Comparison of ENCODE assay signal across 8 cellular contexts in the genomic region with DNA sequence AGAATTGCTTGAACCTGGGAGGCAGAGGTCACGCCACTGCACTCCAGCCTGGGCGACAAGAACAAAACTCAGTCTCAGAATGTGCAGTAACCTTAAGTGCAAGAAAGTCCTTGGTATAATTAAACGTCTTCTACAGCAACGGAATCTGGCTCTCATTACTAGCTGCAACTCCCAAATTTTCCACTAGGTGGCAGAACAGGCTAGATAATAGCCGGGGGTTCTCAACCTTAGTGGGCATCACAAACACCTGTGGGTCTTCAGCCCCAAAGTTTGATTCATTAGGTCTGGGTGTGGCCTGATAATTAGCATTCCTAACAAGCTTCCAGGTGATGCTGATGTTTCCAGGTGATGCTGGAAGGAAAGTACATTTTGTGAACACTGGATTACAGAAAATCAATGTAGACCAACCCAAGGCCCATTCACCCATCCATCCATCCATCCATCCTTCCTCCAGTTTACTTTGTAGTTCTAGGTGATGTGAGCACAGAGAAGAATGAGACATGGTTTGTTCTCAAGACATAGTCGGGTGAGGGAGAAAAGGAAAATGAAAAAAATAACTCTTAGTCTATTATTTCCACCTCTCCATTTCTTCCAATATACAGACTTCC. TPM values are rescaled to one million over a fixed set of nuclear protein-coding genes. Genes with fewer than 3 reads are reported as not detected.
DNase-seq lines count a peak whose midpoint lies in the region; ATAC-seq, FAIRE-seq and TF ChIP-seq lines count a peak whose summit lies in the region.

No MANE protein-coding gene starts in this region.

- no peaks in the 10 kb centered on the region for H3K9me3 ChIP-seq in WERI-Rb-1 (ENCODE audit: severe bottlenecking)
- no peaks in the 10 kb centered on the region for H3K9me3 ChIP-seq in keratinocyte (ENCODE audit: control insufficient read depth, low read depth, low read length)

- H3K27me3 ChIP-seq in WERI-Rb-1 (ENCODE audit: insufficient read depth, low read depth, severe bottlenecking) = no peaks in the 10 kb centered on the region
- no peaks in the 10 kb centered on the region for H3K27me3 ChIP-seq in keratinocyte (ENCODE audit: control insufficient read depth, extremely low read depth, insufficient read depth, low read length)

- DNase-seq in CD1c-positive myeloid dendritic cell (ENCODE audit: extremely low spot score) (peak; percentile 75), NCI-H1092 treated with DMSO at 0.1 percent for 48 hours (lab: John Stamatoyannopoulos, UW) (peak; percentile 9), WERI-Rb-1 (peak; percentile 60), T47D (ENCODE audit: low read depth in 1 of 2, low spot score in 1 of 2) (peak; percentile 62 to 78), keratinocyte (ENCODE audit: low read depth, low spot score) (peak; percentile 11)
- peak; percentile 75 to 78 for DNase-seq in stimulated activated CD4-positive, alpha-beta T cell treated with anti-CD3 and anti-CD28 coated beads, Interleukin-2, amount 100 ng/mL, for 48 hours

- H3K27ac ChIP-seq in WERI-Rb-1 = no peak overlapping the region
- H3K27ac ChIP-seq in keratinocyte (ENCODE audit: control insufficient read depth, insufficient read depth, low read length) = no peak overlapping the region

- in situ Hi-C loops in T47D (cut with HindIII; ENCODE audit: low pct_unique_long_range_greater_than_20kb, low sequenced_read_pairs) = loop anchor here (25.0 kb wide), 1 partner anchor 181 kb away; a partner anchor contains a TSS

- H3K9ac ChIP-seq in keratinocyte (ENCODE audit: control insufficient read depth, extremely low read depth, insufficient read depth, low read length) = no peak overlapping the region

- peaks cover 4% of the 10 kb centered on the region for H3K4me1 ChIP-seq in keratinocyte (ENCODE audit: control insufficient read depth, extremely low read depth, insufficient read depth, low read length)

- ATAC-seq in GM19372 (IDR thresholded peaks at IDR 0.05; ENCODE audit: low read depth, unreplicated experiment) (peak; percentile 67), GM19328 (IDR thresholded peaks at IDR 0.05; ENCODE audit: unreplicated experiment) (no peak)

- peak; percentile 56 for FAIRE-seq in keratinocyte (lab: Jason Lieb, UNC)

- H3K36me3 ChIP-seq in WERI-Rb-1 (peaks cover 21% of the 10 kb centered on the region), keratinocyte (ENCODE audit: control insufficient read depth in 2 of 2, extremely low read depth in 1 of 2, insufficient read depth in 2 of 2, low read length in 2 of 2) (peaks cover 2 to 4% of the 10 kb centered on the region in 2 experiments)

- no peaks in the 10 kb centered on the region for H3K79me2 ChIP-seq in keratinocyte (ENCODE audit: control insufficient read depth, insufficient read depth, low read length)

- dilution Hi-C loops in keratinocyte (cut with MboI; ENCODE audit: extremely low pct_ligation_motif_present, low sequenced_read_pairs) = no loop called here

- no peaks in the 10 kb centered on the region for H3K9me1 ChIP-seq in keratinocyte (ENCODE audit: control insufficient read depth, extremely low read depth, insufficient read depth, low read length)

- no peak overlapping the region for H3K4me3 ChIP-seq in WERI-Rb-1 (ENCODE audit: low read depth, low read length)
- no peak overlapping the region for H3K4me3 ChIP-seq in keratinocyte (ENCODE audit: control insufficient read depth in 2 of 3, extremely low read depth in 1 of 3, insufficient read depth in 2 of 3, low read depth in 1 of 3, low read length in 3 of 3)

- peak; percentile 75 for TF ChIP-seq CTCF in WERI-Rb-1 (IDR thresholded peaks at IDR 0.05; ENCODE audit: low read depth, low read length)
- TF ChIP-seq CTCF in keratinocyte (optimal IDR thresholded peaks at IDR 0.05 in 1 of 3, IDR thresholded peaks at IDR 0.05 in 1 of 3, conservative IDR thresholded peaks at IDR 0.05 in 1 of 3; ENCODE audit: extremely low read depth in 1 of 3, insufficient read depth in 2 of 3, low read length in 3 of 3) = peak; percentile 68 to 74 (median 71)

- no peaks in the 10 kb centered on the region for H4K20me1 ChIP-seq in keratinocyte (ENCODE audit: control insufficient read depth, extremely low read depth, insufficient read depth, low read length)

- no peak overlapping the region for H3K4me2 ChIP-seq in keratinocyte (ENCODE audit: control insufficient read depth, extremely low read depth, insufficient read depth, low read depth, low read length)

- H2AFZ ChIP-seq in keratinocyte (ENCODE audit: control insufficient read depth, low read length) = no peak overlapping the region

RNA-seq across cellular contexts. Expression of a gene that starts 37.3 kb away (rescaled TPM):
- 45.0 to 68.3 TPM (median 59.9 TPM) in 3 replicates for polyA plus RNA-seq in keratinocyte
- polyA plus RNA-seq in keratinocyte (2011; ENCODE audit: low read depth) = 23.5 TPM
- 44.1 and 58.3 TPM in 2 replicates for polyA plus RNA-seq in keratinocyte (2011; cell fraction: cytosol; rRNA removed)
- 52.7 and 57.8 TPM in 2 replicates for polyA plus RNA-seq in keratinocyte (2011; cell fraction: nucleus; rRNA removed)
- 24.2 and 41.3 TPM in 2 replicates for polyA plus RNA-seq in keratinocyte (2012; ENCODE audit: low replicate concordance)
- polyA minus RNA-seq in keratinocyte = 49.1 to 88.5 TPM (median 56.9 TPM) in 3 replicates
- polyA minus RNA-seq in keratinocyte (2011; cell fraction: cytosol; rRNA and poly(A)+ RNA removed) = 30.7 TPM
- 22.1 and 42.6 TPM in 2 replicates for polyA minus RNA-seq in keratinocyte (2011; cell fraction: nucleus; rRNA and poly(A)+ RNA removed)

RNA-seq across cellular contexts. Expression of a gene that starts 41.7 kb away (rescaled TPM):
- polyA plus RNA-seq in keratinocyte = 8.2 to 11.2 TPM (median 9.8 TPM) in 3 replicates
- 5.3 TPM for polyA plus RNA-seq in keratinocyte (2011; ENCODE audit: low read depth)
- polyA plus RNA-seq in keratinocyte (2011; cell fraction: cytosol; rRNA removed) = 8.2 and 14.9 TPM in 2 replicates
- polyA plus RNA-seq in keratinocyte (2011; cell fraction: nucleus; rRNA removed) = 17.2 and 19.9 TPM in 2 replicates
- polyA plus RNA-seq in keratinocyte (2012; ENCODE audit: low replicate concordance) = 8.2 and 12.3 TPM in 2 replicates
- polyA minus RNA-seq in keratinocyte = 3.7 to 10.6 TPM (median 10.6 TPM) in 3 replicates
- 12.1 TPM for polyA minus RNA-seq in keratinocyte (2011; cell fraction: cytosol; rRNA and poly(A)+ RNA removed)
- 13.2 and 24.9 TPM in 2 replicates for polyA minus RNA-seq in keratinocyte (2011; cell fraction: nucleus; rRNA and poly(A)+ RNA removed)

Comparison
In these comparisons a context has a peak if more than half of its experiments do, and no peak if none do; other contexts are left out.
1. DNase-seq: peak in every context shown above with its lines; median percentile 76 in stimulated activated CD4-positive, alpha-beta T cell treated with anti-CD3 and anti-CD28 coated beads, Interleukin-2, amount 100 ng/mL, for 48 hours; 75 in CD1c-positive myeloid dendritic cell; 70 in T47D; 60 in WERI-Rb-1; 11 in keratinocyte; 9 in NCI-H1092 treated with DMSO at 0.1 percent for 48 hours.